ENCODE assay signal across 8 cellular contexts in genomic region chr3:59451041-59451763, GRCh38.
DNase-seq lines count a peak whose midpoint lies in the region; ATAC-seq and TF ChIP-seq lines count a peak whose summit lies in the region.

No MANE protein-coding gene starts in this region.

- no peaks in the 10 kb centered on the region for H3K36me3 ChIP-seq in DOHH2 (ENCODE audit: control insufficient read depth, low read length)

- no peaks in the 10 kb centered on the region for H3K9me3 ChIP-seq in DOHH2 (ENCODE audit: control insufficient read depth, insufficient read depth, low read length)

- no peaks in the 10 kb centered on the region for H3F3A ChIP-seq in DOHH2 (ENCODE audit: control insufficient read depth, insufficient read depth)

- no peaks in the 10 kb centered on the region for H3K79me2 ChIP-seq in DOHH2 (ENCODE audit: control insufficient read depth, low read length)

- peaks cover 13% of the 10 kb centered on the region for H3K4me1 ChIP-seq in DOHH2 (ENCODE audit: control insufficient read depth, low read length)

- no peak overlapping the region for H3K27ac ChIP-seq in DOHH2 (ENCODE audit: low read depth, low read length)

- TF ChIP-seq CTCF in DOHH2 (IDR thresholded peaks at IDR 0.05; ENCODE audit: low read depth, low read length, poor library complexity, severe bottlenecking) = no peak

- no peaks in the 10 kb centered on the region for H3K27me3 ChIP-seq in DOHH2 (ENCODE audit: control insufficient read depth, low read length)

- DNase-seq in KG1 (lab: John Stamatoyannopoulos, UW) (peak; percentile 22), medulla oblongata (ENCODE audit: extremely low spot score) (peak; percentile 2), kidney glomerular epithelial cell (lab: John Stamatoyannopoulos, UW) (no peak), ACHN (no peak), NCI-H1436 (lab: John Stamatoyannopoulos, UW) (no peak)
- peak; percentile 38 for DNase-seq in activated CD8-positive, alpha-beta memory T cell treated with anti-CD3 and anti-CD28 coated beads, Interleukin-2, amount 50 U/mL, for 1 hour (ENCODE audit: extremely low read depth)

- no peak overlapping the region for H3K4me3 ChIP-seq in DOHH2 (ENCODE audit: low read length)

- H3K9me2 ChIP-seq in DOHH2 (replicated peaks; ENCODE audit: control insufficient read depth, low read length) = no peaks in the 10 kb centered on the region

- peak; percentile 97 for ATAC-seq in GM21515 (IDR thresholded peaks at IDR 0.05; ENCODE audit: unreplicated experiment)

- H4K20me1 ChIP-seq in DOHH2 (ENCODE audit: control insufficient read depth, insufficient read depth, low read depth, low read length) = no peaks in the 10 kb centered on the region

- peak overlapping the region; percentile 41 for H3K4me2 ChIP-seq in DOHH2 (ENCODE audit: low read length)

- in situ Hi-C loops in ACHN (cut with HindIII; ENCODE audit: low pct_ligation_motif_present, low pct_unique_long_range_greater_than_20kb, low sequenced_read_pairs) = no loop called here

Comparison
In these comparisons a context has a peak if more than half of its experiments do, and no peak if none do; other contexts are left out.
1. DNase-seq: peak in KG1 (single experiment), activated CD8-positive, alpha-beta memory T cell treated with anti-CD3 and anti-CD28 coated beads, Interleukin-2, amount 50 U/mL, for 1 hour (single experiment) and medulla oblongata (single experiment); none in kidney glomerular epithelial cell (single experiment), ACHN (single experiment) and NCI-H1436 (single experiment).